ENCODE assay signal across 27 cellular contexts in genomic region chr10:95602382-95602781, GRCh38.
"Had no signal": no experiment of that assay in that cellular context is flagged by ENCODE, and none has a peak within 500 bp of the region (broad histone marks: within the 10 kb centered on the region; RNA-seq: fewer than 3 reads in every experiment).

No MANE protein-coding gene starts in this region.

- H3K4me1 ChIP-seq: breast epithelium, colonic mucosa had no signal

- H3K9me3 ChIP-seq: ascending aorta, breast epithelium, colonic mucosa had no signal

- H3K36me3 ChIP-seq: breast epithelium, colonic mucosa had no signal

- H3K27ac ChIP-seq: breast epithelium, cardiac muscle cell, colonic mucosa, epithelial cell of prostate had no signal

- H3K27me3 ChIP-seq: ascending aorta, breast epithelium, cardiac muscle cell, colonic mucosa had no signal

- DNase-seq: activated CD4-positive, alpha-beta memory T cell treated with anti-CD3 and anti-CD28 coated beads for 36 hours; activated CD4-positive, alpha-beta T cell treated with anti-CD3 and anti-CD28 coated beads for 36 hours; activated CD4-positive, alpha-beta T cell treated with anti-CD3 and anti-CD28 coated beads, Interleukin-2, amount 10 ng/mL, durations not matched to agents 24 days and 14 days; activated CD4-positive, CD25-positive, alpha-beta regulatory T cell; activated CD4-positive, CD25-positive, alpha-beta regulatory T cell treated with anti-CD3 and anti-CD28 coated beads, Interleukin-2, amount 50 U/mL, for 72 hours; activated CD8-positive, alpha-beta memory T cell treated with anti-CD3 and anti-CD28 coated beads, Interleukin-2, amount 10 ng/mL, durations not matched to agents 7 days and 5 days; activated CD8-positive, alpha-beta memory T cell treated with anti-CD3 and anti-CD28 coated beads, Interleukin-2, amount 50 U/mL, for 4 hours; activated CD8-positive, alpha-beta T cell treated with anti-CD3 and anti-CD28 coated beads, Interleukin-2, amount 10 ng/mL, durations not matched to agents 7 days and 5 days; activated gamma-delta T cell; activated naive CD4-positive, alpha-beta T cell; activated naive CD4-positive, alpha-beta T cell treated with anti-CD3 and anti-CD28 coated beads, Interleukin-2, amount 10 ng/mL, durations not matched to agents 7 days and 5 days; activated naive CD8-positive, alpha-beta T cell treated with anti-CD3 and anti-CD28 coated beads, Interleukin-2, amount 10 ng/mL, durations not matched to agents 7 days and 5 days; activated T-cell treated with anti-CD3 and anti-CD28 coated beads, Interleukin-2, amount 50 U/mL, for 1 hour; activated T-cell treated with anti-CD3 and anti-CD28 coated beads, Interleukin-2, amount 50 U/mL, for 72 hours; central memory CD4-positive, alpha-beta T cell; cerebellar nuclear complex; colonic mucosa; effector CD8-positive, alpha-beta T cell; foreskin fibroblast; T-helper 1 cell; T-helper 17 cell; T1000 had no signal

- H3K4me3 ChIP-seq: ascending aorta, breast epithelium, cardiac muscle cell, colonic mucosa had no signal

- ATAC-seq: activated CD4-positive, alpha-beta T cell treated with anti-CD3 and anti-CD28 coated beads for 36 hours; activated CD8-positive, alpha-beta memory T cell treated with anti-CD3 and anti-CD28 coated beads, Interleukin-2, amount 10 ng/mL, durations not matched to agents 7 days and 5 days; activated CD8-positive, alpha-beta T cell treated with anti-CD3 and anti-CD28 coated beads, Interleukin-2, amount 10 ng/mL, durations not matched to agents 7 days and 5 days; activated naive CD4-positive, alpha-beta T cell treated with anti-CD3 and anti-CD28 coated beads, Interleukin-2, amount 50 U/mL, for 72 hours; activated T-cell treated with anti-CD3 and anti-CD28 coated beads, Interleukin-2, amount 50 U/mL, for 72 hours; T-helper 17 cell had no signal
